In genomic region chr1:27830621-27831424, GRCh38 we compare ENCODE assay signal across 1 cellular context.
TF ChIP-seq lines count a peak whose summit lies in the region.

PPP1R8 (plus strand) TSS chr1:27830782; CDS start chr1:27830836, 54 bp downstream.

TF ChIP-seq in HepG2, 621 proteins besides CTCF, POLR2A, EP300 and RAD21 (continued from another document and continues in another):
- TF ChIP-seq ZNF407 (CRISPR knock-in tag; IDR thresholded peaks at IDR 0.05; ENCODE audit: not compliant biosample characterization) (no peak), MATR3 (CRISPR knock-in tag; IDR thresholded peaks at IDR 0.05) (no peak), HOXA7 (CRISPR knock-in tag; IDR thresholded peaks at IDR 0.05) (no peak), RBAK (CRISPR knock-in tag; IDR thresholded peaks at IDR 0.05) (no peak), NCOA2 (CRISPR knock-in tag; IDR thresholded peaks at IDR 0.05) (0 out of 2 replicates have a peak, but pooled peaks have one; percentile 19), HDAC6 (IDR thresholded peaks at IDR 0.05; ENCODE audit: low read depth, low read length) (no peak), MTA3 (CRISPR knock-in tag; IDR thresholded peaks at IDR 0.05) (no peak), HOXA5 (CRISPR knock-in tag; IDR thresholded peaks at IDR 0.05) (peak; percentile 82), CREB1 (IDR thresholded peaks at IDR 0.05) (peak; percentile 30; the same call in 1 of the 2 replicates), CREB1 (CRISPR knock-in tag; IDR thresholded peaks at IDR 0.05) (peak; percentile 89), MED13 (CRISPR knock-in tag; IDR thresholded peaks at IDR 0.05) (0 out of 2 replicates have a peak, but pooled peaks have one; percentile 42), FOXA3 (CRISPR knock-in tag; IDR thresholded peaks at IDR 0.05) (peak; percentile 72), HMGA1 (CRISPR knock-in tag; conservative IDR thresholded peaks at IDR 0.05) (no peak), ZNF720 (CRISPR knock-in tag; IDR thresholded peaks at IDR 0.05) (no peak), ZNF570 (CRISPR knock-in tag; IDR thresholded peaks at IDR 0.05; ENCODE audit: borderline replicate concordance) (no peak), SP5 (CRISPR knock-in tag; IDR thresholded peaks at IDR 0.05; ENCODE audit: borderline replicate concordance, low read depth) (no peak), ZFP36L1 (CRISPR knock-in tag; IDR thresholded peaks at IDR 0.05) (peak; percentile 68; the same call in 1 of the 2 replicates), FOXP1 (IDR thresholded peaks at IDR 0.05) (no peak), FOXP1 (CRISPR knock-in tag; IDR thresholded peaks at IDR 0.05) (peak; percentile 3; the same call in 1 of the 2 replicates), ZNF318 (CRISPR knock-in tag; IDR thresholded peaks at IDR 0.05) (no peak), ISL2 (CRISPR knock-in tag; IDR thresholded peaks at IDR 0.05) (peak; percentile 51), MED1 (CRISPR knock-in tag; IDR thresholded peaks at IDR 0.05) (peak; percentile 42; the same call in 1 of the 2 replicates), ZFP62 (CRISPR knock-in tag; IDR thresholded peaks at IDR 0.05) (no peak), ZNF441 (CRISPR knock-in tag; IDR thresholded peaks at IDR 0.05; ENCODE audit: borderline replicate concordance) (peak; percentile 33; the same call in 1 of the 2 replicates), ZMAT3 (CRISPR knock-in tag; conservative IDR thresholded peaks at IDR 0.05) (peak; percentile 81), ZNF30 (CRISPR knock-in tag; IDR thresholded peaks at IDR 0.05) (peak; percentile 29; the same call in 1 of the 2 replicates), SOX6 (IDR thresholded peaks at IDR 0.05) (no peak), SOX6 (CRISPR knock-in tag; IDR thresholded peaks at IDR 0.05) (peak; percentile 51; the same call in 1 of the 2 replicates)
- TF ChIP-seq, protein P1, sequence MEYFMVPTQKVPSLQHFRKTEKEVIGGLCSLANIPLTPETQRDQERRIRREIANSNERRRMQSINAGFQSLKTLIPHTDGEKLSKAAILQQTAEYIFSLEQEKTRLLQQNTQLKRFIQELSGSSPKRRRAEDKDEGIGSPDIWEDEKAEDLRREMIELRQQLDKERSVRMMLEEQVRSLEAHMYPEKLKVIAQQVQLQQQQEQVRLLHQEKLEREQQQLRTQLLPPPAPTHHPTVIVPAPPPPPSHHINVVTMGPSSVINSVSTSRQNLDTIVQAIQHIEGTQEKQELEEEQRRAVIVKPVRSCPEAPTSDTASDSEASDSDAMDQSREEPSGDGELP (IDR thresholded peaks at IDR 0.05; ENCODE audit: borderline replicate concordance, low read depth), result peak; percentile 49; the same call in 1 of the 2 replicates
- TF ChIP-seq, protein P2, sequence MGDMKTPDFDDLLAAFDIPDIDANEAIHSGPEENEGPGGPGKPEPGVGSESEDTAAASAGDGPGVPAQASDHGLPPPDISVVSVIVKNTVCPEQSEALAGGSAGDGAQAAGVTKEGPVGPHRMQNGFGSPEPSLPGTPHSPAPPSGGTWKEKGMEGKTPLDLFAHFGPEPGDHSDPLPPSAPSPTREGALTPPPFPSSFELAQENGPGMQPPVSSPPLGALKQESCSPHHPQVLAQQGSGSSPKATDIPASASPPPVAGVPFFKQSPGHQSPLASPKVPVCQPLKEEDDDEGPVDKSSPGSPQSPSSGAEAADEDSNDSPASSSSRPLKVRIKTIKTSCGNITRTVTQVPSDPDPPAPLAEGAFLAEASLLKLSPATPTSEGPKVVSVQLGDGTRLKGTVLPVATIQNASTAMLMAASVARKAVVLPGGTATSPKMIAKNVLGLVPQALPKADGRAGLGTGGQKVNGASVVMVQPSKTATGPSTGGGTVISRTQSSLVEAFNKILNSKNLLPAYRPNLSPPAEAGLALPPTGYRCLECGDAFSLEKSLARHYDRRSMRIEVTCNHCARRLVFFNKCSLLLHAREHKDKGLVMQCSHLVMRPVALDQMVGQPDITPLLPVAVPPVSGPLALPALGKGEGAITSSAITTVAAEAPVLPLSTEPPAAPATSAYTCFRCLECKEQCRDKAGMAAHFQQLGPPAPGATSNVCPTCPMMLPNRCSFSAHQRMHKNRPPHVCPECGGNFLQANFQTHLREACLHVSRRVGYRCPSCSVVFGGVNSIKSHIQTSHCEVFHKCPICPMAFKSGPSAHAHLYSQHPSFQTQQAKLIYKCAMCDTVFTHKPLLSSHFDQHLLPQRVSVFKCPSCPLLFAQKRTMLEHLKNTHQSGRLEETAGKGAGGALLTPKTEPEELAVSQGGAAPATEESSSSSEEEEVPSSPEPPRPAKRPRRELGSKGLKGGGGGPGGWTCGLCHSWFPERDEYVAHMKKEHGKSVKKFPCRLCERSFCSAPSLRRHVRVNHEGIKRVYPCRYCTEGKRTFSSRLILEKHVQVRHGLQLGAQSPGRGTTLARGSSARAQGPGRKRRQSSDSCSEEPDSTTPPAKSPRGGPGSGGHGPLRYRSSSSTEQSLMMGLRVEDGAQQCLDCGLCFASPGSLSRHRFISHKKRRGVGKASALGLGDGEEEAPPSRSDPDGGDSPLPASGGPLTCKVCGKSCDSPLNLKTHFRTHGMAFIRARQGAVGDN (CRISPR knock-in tag; IDR thresholded peaks at IDR 0.05), result peak; percentile 93
- TF ChIP-seq, protein P3, sequence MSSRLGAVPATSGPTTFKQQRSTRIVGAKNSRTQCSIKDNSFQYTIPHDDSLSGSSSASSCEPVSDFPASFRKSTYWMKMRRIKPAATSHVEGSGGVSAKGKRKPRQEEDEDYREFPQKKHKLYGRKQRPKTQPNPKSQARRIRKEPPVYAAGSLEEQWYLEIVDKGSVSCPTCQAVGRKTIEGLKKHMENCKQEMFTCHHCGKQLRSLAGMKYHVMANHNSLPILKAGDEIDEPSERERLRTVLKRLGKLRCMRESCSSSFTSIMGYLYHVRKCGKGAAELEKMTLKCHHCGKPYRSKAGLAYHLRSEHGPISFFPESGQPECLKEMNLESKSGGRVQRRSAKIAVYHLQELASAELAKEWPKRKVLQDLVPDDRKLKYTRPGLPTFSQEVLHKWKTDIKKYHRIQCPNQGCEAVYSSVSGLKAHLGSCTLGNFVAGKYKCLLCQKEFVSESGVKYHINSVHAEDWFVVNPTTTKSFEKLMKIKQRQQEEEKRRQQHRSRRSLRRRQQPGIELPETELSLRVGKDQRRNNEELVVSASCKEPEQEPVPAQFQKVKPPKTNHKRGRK (CRISPR knock-in tag; IDR thresholded peaks at IDR 0.05), result no peak
- TF ChIP-seq, protein P4, sequence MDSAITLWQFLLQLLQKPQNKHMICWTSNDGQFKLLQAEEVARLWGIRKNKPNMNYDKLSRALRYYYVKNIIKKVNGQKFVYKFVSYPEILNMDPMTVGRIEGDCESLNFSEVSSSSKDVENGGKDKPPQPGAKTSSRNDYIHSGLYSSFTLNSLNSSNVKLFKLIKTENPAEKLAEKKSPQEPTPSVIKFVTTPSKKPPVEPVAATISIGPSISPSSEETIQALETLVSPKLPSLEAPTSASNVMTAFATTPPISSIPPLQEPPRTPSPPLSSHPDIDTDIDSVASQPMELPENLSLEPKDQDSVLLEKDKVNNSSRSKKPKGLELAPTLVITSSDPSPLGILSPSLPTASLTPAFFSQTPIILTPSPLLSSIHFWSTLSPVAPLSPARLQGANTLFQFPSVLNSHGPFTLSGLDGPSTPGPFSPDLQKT (CRISPR knock-in tag; IDR thresholded peaks at IDR 0.05; ENCODE audit: borderline replicate concordance), result no peak
- TF ChIP-seq, protein P5, sequence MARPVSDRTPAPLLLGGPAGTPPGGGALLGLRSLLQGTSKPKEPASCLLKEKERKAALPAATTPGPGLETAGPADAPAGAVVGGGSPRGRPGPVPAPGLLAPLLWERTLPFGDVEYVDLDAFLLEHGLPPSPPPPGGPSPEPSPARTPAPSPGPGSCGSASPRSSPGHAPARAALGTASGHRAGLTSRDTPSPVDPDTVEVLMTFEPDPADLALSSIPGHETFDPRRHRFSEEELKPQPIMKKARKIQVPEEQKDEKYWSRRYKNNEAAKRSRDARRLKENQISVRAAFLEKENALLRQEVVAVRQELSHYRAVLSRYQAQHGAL (CRISPR knock-in tag; IDR thresholded peaks at IDR 0.05; ENCODE audit: not compliant biosample characterization), result peak; percentile 68
